Comparison of ENCODE assay signal across 1 cellular context in genomic region chr19:39435499-39436349, GRCh38.
TF ChIP-seq lines count a peak whose summit lies in the region.

RPS16 (minus strand) TSS chr19:39435949; CDS start chr19:39435895, 54 bp downstream.

TF ChIP-seq in HepG2, 621 proteins besides CTCF, POLR2A, EP300 and RAD21 (continued from another document and continues in another):
- no peak for TF ChIP-seq PRDM15 (CRISPR knock-in tag; IDR thresholded peaks at IDR 0.05)
- TF ChIP-seq ZNF282 (IDR thresholded peaks at IDR 0.05; ENCODE audit: partially characterized antibody) = no peak
- TF ChIP-seq MIXL1 (CRISPR knock-in tag; IDR thresholded peaks at IDR 0.05) = no peak
- TF ChIP-seq ZBTB34 (CRISPR knock-in tag; IDR thresholded peaks at IDR 0.05) = no peak
- TF ChIP-seq ZFP37 (CRISPR knock-in tag; IDR thresholded peaks at IDR 0.05; ENCODE audit: borderline replicate concordance) = peak; percentile 48; the same call in 1 of the 2 replicates
- TF ChIP-seq MAZ (IDR thresholded peaks at IDR 0.05; ENCODE audit: borderline replicate concordance, low read depth, low read length) = peak; percentile 58; the same call in 1 of the 2 replicates
- peak; percentile 83; the same call in 1 of the 2 replicates for TF ChIP-seq MAZ (CRISPR knock-in tag; IDR thresholded peaks at IDR 0.05; ENCODE audit: low read depth)
- TF ChIP-seq ZNF605 (CRISPR knock-in tag; IDR thresholded peaks at IDR 0.05) = peak; percentile 92
- peak; percentile 92 for TF ChIP-seq ESRRA (CRISPR knock-in tag; IDR thresholded peaks at IDR 0.05; ENCODE audit: low read depth)
- TF ChIP-seq PBX2 (CRISPR knock-in tag; IDR thresholded peaks at IDR 0.05) = no peak
- 0 out of 2 replicates have a peak, but pooled peaks have one; percentile 81 for TF ChIP-seq ZNF713 (CRISPR knock-in tag; IDR thresholded peaks at IDR 0.05)
- TF ChIP-seq ATF6 (CRISPR knock-in tag; conservative IDR thresholded peaks at IDR 0.05) = no peak
- peak; percentile 59; the same call in 1 of the 2 replicates for TF ChIP-seq SRF (IDR thresholded peaks at IDR 0.05; ENCODE audit: low read depth, low read length)
- TF ChIP-seq TOE1 (CRISPR knock-in tag; IDR thresholded peaks at IDR 0.05) = 0 out of 2 replicates have a peak, but pooled peaks have one; percentile 54
- TF ChIP-seq ZNF512B (CRISPR knock-in tag; IDR thresholded peaks at IDR 0.05; ENCODE audit: borderline replicate concordance) = no peak
- no peak for TF ChIP-seq ZNF773 (CRISPR knock-in tag; IDR thresholded peaks at IDR 0.05; ENCODE audit: borderline replicate concordance)
- TF ChIP-seq ZNF329 (CRISPR knock-in tag; IDR thresholded peaks at IDR 0.05; ENCODE audit: low read depth) = peak; percentile 62; the same call in 1 of the 2 replicates
- TF ChIP-seq DMAP1 (CRISPR knock-in tag; IDR thresholded peaks at IDR 0.05) = peak; percentile 98
- TF ChIP-seq HOXA9 (CRISPR knock-in tag; IDR thresholded peaks at IDR 0.05; ENCODE audit: borderline replicate concordance) = peak; percentile 87; the same call in 1 of the 2 replicates
- TF ChIP-seq ARNTL (CRISPR knock-in tag; IDR thresholded peaks at IDR 0.05) = peak; percentile 83
- no peak for TF ChIP-seq ARNT (IDR thresholded peaks at IDR 0.05)
- TF ChIP-seq NR2F1 (CRISPR knock-in tag; IDR thresholded peaks at IDR 0.05) = peak in 1 of 2 experiments; percentile 11; a peak in 1 of 4 replicates
- TF ChIP-seq CENPBD1 (CRISPR knock-in tag; IDR thresholded peaks at IDR 0.05; ENCODE audit: borderline replicate concordance, low read depth) = 0 out of 2 replicates have a peak, but pooled peaks have one; percentile 60
- 0 out of 2 replicates have a peak, but pooled peaks have one; percentile 41 for TF ChIP-seq MLX (CRISPR knock-in tag; IDR thresholded peaks at IDR 0.05)
- no peak for TF ChIP-seq TRIM24 (CRISPR knock-in tag; IDR thresholded peaks at IDR 0.05)
- peak; percentile 68 for TF ChIP-seq MED8 (CRISPR knock-in tag; IDR thresholded peaks at IDR 0.05; ENCODE audit: insufficient replicate concordance)
- TF ChIP-seq RORA (CRISPR knock-in tag; IDR thresholded peaks at IDR 0.05) = no peak
- TF ChIP-seq ZBTB14 (CRISPR knock-in tag; IDR thresholded peaks at IDR 0.05) = no peak
- TF ChIP-seq FOXK2 (IDR thresholded peaks at IDR 0.05) = 0 out of 2 replicates have a peak, but pooled peaks have one; percentile 31
- TF ChIP-seq HBP1 (CRISPR knock-in tag; IDR thresholded peaks at IDR 0.05; ENCODE audit: low read depth) = peak; percentile 88
- no peak; the same call in 1 of the 2 replicates for TF ChIP-seq ZNF564 (CRISPR knock-in tag; IDR thresholded peaks at IDR 0.05)
- peak; percentile 96 for TF ChIP-seq TFDP1 (CRISPR knock-in tag; IDR thresholded peaks at IDR 0.05; ENCODE audit: borderline replicate concordance)
- TF ChIP-seq ZNF280D (CRISPR knock-in tag; IDR thresholded peaks at IDR 0.05) = peak; percentile 78; the same call in 1 of the 2 replicates
- peak; percentile 70; the same call in 1 of the 2 replicates for TF ChIP-seq ZNF816 (CRISPR knock-in tag; IDR thresholded peaks at IDR 0.05; ENCODE audit: borderline replicate concordance)
- peak; percentile 72 for TF ChIP-seq PTBP1 (IDR thresholded peaks at IDR 0.05; ENCODE audit: low read depth, low read length, poor library complexity, severe bottlenecking)
- TF ChIP-seq ZNF761 (CRISPR knock-in tag; conservative IDR thresholded peaks at IDR 0.05) = peak; percentile 94
- no peak for TF ChIP-seq ZNF672 (CRISPR knock-in tag; IDR thresholded peaks at IDR 0.05)
- TF ChIP-seq ZNF558 (CRISPR knock-in tag; IDR thresholded peaks at IDR 0.05; ENCODE audit: borderline replicate concordance) = no peak; the same call in 1 of the 2 replicates
- no peak; the same call in 1 of the 2 replicates for TF ChIP-seq ZNF546 (CRISPR knock-in tag; conservative IDR thresholded peaks at IDR 0.05)
- TF ChIP-seq HOXD1 (CRISPR knock-in tag; IDR thresholded peaks at IDR 0.05) = 0 out of 2 replicates have a peak, but pooled peaks have one; percentile 46
- no peak for TF ChIP-seq HES4 (CRISPR knock-in tag; IDR thresholded peaks at IDR 0.05; ENCODE audit: borderline replicate concordance)
